In the genomic region with DNA sequence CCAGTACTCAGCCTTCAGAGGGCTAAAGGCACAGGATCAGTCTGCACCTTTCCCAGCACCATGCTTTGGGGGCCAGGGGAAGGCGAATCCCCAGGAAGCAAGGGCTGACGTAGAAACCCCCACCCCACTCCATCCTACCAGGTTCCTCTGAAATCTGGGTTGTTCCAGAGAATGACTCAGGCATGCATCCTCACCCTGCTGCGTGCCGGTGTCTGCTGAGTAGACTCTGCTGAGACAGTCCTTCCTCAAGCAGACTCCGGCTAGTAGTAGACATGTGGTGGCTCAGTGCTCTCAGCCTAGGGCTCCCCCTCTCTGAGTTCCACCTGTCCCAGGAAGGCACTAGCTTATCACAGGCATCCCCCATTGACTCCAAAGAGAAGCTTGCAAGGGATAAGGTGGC, we compare ENCODE assay signal across 23 cellular contexts.
"Had no signal": no experiment of that assay in that cellular context is flagged by ENCODE, and none has a peak within 500 bp of the region (broad histone marks: within the 10 kb centered on the region; RNA-seq: fewer than 3 reads in every experiment).

No MANE protein-coding gene starts in this region.

- H3K27ac ChIP-seq: colonic mucosa, left ventricle myocardium inferior, neutrophil, parathyroid adenoma, right lobe of liver, stomach, vagina had no signal

- H3K27me3 ChIP-seq: colonic mucosa, dorsolateral prefrontal cortex, neutrophil, right lobe of liver, stomach, vagina had no signal

- H3K4me3 ChIP-seq: colonic mucosa, dorsolateral prefrontal cortex, left ventricle myocardium inferior, right lobe of liver, skin epidermis, stomach, vagina had no signal

- H3K27ac Mint-ChIP-seq: activated B cell treated with CpG ODN at 0.5 μM for 24 hours; activated CD4-positive, alpha-beta T cell treated with anti-CD3 and anti-CD28 coated beads for 36 hours; activated naive CD4-positive, alpha-beta T cell treated with anti-CD3 and anti-CD28 coated beads, Interleukin-2, amount 50 U/mL, for 24 hours; stimulated activated memory B cell treated with anti-CD40 and anti-IgM and Interleukin-4, amounts not matched to agents 10 μg/mL and 1 μg/mL and 100 μg/mL, for 72 hours had no signal

- H3K4me3 Mint-ChIP-seq: activated B cell treated with CpG ODN at 0.5 μM for 24 hours; activated CD4-positive, alpha-beta T cell treated with anti-CD3 and anti-CD28 coated beads for 36 hours; activated naive CD4-positive, alpha-beta T cell treated with anti-CD3 and anti-CD28 coated beads, Interleukin-2, amount 50 U/mL, for 24 hours; brain; naive thymus-derived CD8-positive, alpha-beta T cell; stimulated activated memory B cell treated with anti-CD40 and anti-IgM and Interleukin-4, amounts not matched to agents 10 μg/mL and 1 μg/mL and 100 μg/mL, for 72 hours had no signal

- H2AFZ ChIP-seq: parathyroid adenoma had no signal

- ATAC-seq: activated CD4-positive, alpha-beta T cell treated with anti-CD3 and anti-CD28 coated beads for 36 hours; naive thymus-derived CD8-positive, alpha-beta T cell; stimulated activated memory B cell treated with anti-CD40 and anti-IgM and Interleukin-4, amounts not matched to agents 10 μg/mL and 1 μg/mL and 100 μg/mL, for 72 hours had no signal

- H3K4me1 ChIP-seq: colonic mucosa, parathyroid adenoma had no signal

- H3K4me1 Mint-ChIP-seq: activated B cell treated with CpG ODN at 0.5 μM for 24 hours; activated CD4-positive, alpha-beta T cell treated with anti-CD3 and anti-CD28 coated beads for 36 hours; brain had no signal

- H3K9ac ChIP-seq: parathyroid adenoma had no signal

- H3K27me3 Mint-ChIP-seq: activated B cell treated with CpG ODN at 0.5 μM for 24 hours; activated CD4-positive, alpha-beta T cell treated with anti-CD3 and anti-CD28 coated beads for 36 hours; activated naive CD4-positive, alpha-beta T cell treated with anti-CD3 and anti-CD28 coated beads, Interleukin-2, amount 50 U/mL, for 24 hours; naive thymus-derived CD8-positive, alpha-beta T cell; stimulated activated memory B cell treated with anti-CD40 and anti-IgM and Interleukin-4, amounts not matched to agents 10 μg/mL and 1 μg/mL and 100 μg/mL, for 72 hours had no signal

- H3K9me3 ChIP-seq: colonic mucosa, left ventricle myocardium inferior, neutrophil, right lobe of liver, stomach, vagina had no signal

- H3K9me3 Mint-ChIP-seq: activated B cell treated with CpG ODN at 0.5 μM for 24 hours; activated naive CD4-positive, alpha-beta T cell treated with anti-CD3 and anti-CD28 coated beads, Interleukin-2, amount 50 U/mL, for 24 hours; brain; naive thymus-derived CD8-positive, alpha-beta T cell; stimulated activated memory B cell treated with anti-CD40 and anti-IgM and Interleukin-4, amounts not matched to agents 10 μg/mL and 1 μg/mL and 100 μg/mL, for 72 hours had no signal

- DNase-seq: activated B cell treated with CpG ODN at 0.5 μM for 24 hours; activated CD4-positive, alpha-beta T cell treated with anti-CD3 and anti-CD28 coated beads for 36 hours; activated CD4-positive, alpha-beta T cell treated with anti-CD3 and anti-CD28 coated beads, Interleukin-2, amount 50 U/mL, for 48 hours; activated CD8-positive, alpha-beta memory T cell treated with anti-CD3 and anti-CD28 coated beads, Interleukin-2, amount 50 U/mL, for 48 hours; activated T-cell treated with anti-CD3 and anti-CD28 coated beads, Interleukin-2, amount 50 U/mL, for 48 hours; anterior cingulate cortex; dorsolateral prefrontal cortex; kidney glomerular epithelial cell; left ventricle myocardium inferior; naive thymus-derived CD8-positive, alpha-beta T cell; right lobe of liver; stimulated activated CD4-positive, alpha-beta T cell treated with anti-CD3 and anti-CD28 coated beads, Interleukin-1b, Interleukin-23, amount 100 ng/mL, for 48 hours; stomach; T1000; trophoblast cell had no signal
